In genomic region chr21:37447288-37447936, GRCh38 we compare ENCODE assay signal across 1 cellular context.
TF ChIP-seq lines count a peak whose summit lies in the region.

No MANE protein-coding gene starts in this region.

TF ChIP-seq in GM12878, 131 proteins besides CTCF, POLR2A, EP300 and RAD21:
- TF ChIP-seq ZBTB40 (IDR thresholded peaks at IDR 0.05; ENCODE audit: borderline replicate concordance) (peak; percentile 58), HDAC2 (IDR thresholded peaks at IDR 0.05) (no peak)
